8 cellular contexts compared by ENCODE assay signal in genomic region chr16:56332464-56333079, GRCh38.
DNase-seq lines count a peak whose midpoint lies in the region; ATAC-seq and TF ChIP-seq lines count a peak whose summit lies in the region.

No MANE protein-coding gene starts in this region.

- no peak overlapping the region for H3K23ac ChIP-seq in IMR-90 (ENCODE audit: low read depth, low read length)

- peak; percentile 52 for TF ChIP-seq RAD21 in IMR-90 (IDR thresholded peaks at IDR 0.05; ENCODE audit: low read length)

- no peak overlapping the region for H3K4me3 Mint-ChIP-seq in CD8-positive, alpha-beta T cell

- TF ChIP-seq POLR2A in IMR-90 (IDR thresholded peaks at IDR 0.05; ENCODE audit: low read depth, low read length) = no peak

- H2BK120ac ChIP-seq in IMR-90 (ENCODE audit: low read depth, low read length) = no peak overlapping the region

- no peak overlapping the region for H2BK15ac ChIP-seq in IMR-90 (ENCODE audit: low read depth, low read length)

- no peak overlapping the region for H3K4ac ChIP-seq in IMR-90 (ENCODE audit: low read depth, low read length)

- H3K27ac ChIP-seq in IMR-90 (ENCODE audit: insufficient read depth, low read length) (no peak overlapping the region), left lung (no peak overlapping the region)
- no peak overlapping the region for H3K27ac ChIP-seq in CD8-positive, alpha-beta T cell (ENCODE audit: low read depth, low read length)

- peak overlapping the region; percentile 82 for H2AK9ac ChIP-seq in IMR-90 (replicated peaks; ENCODE audit: low read depth, low read length, poor library complexity)

- H3K27me3 Mint-ChIP-seq in CD8-positive, alpha-beta T cell (ENCODE audit: low read depth) = no peaks in the 10 kb centered on the region

- H2AK5ac ChIP-seq in IMR-90 (ENCODE audit: low read depth, low read length) = no peak overlapping the region

- H3K36me3 ChIP-seq in IMR-90 (ENCODE audit: control insufficient read depth, insufficient read depth, low read length) (no peaks in the 10 kb centered on the region), left lung (no peaks in the 10 kb centered on the region)
- no peaks in the 10 kb centered on the region for H3K36me3 ChIP-seq in CD8-positive, alpha-beta T cell (ENCODE audit: insufficient read depth, low read length)

- no peaks in the 10 kb centered on the region for H3K36me3 Mint-ChIP-seq in CD8-positive, alpha-beta T cell

- no peaks in the 10 kb centered on the region for H3K4me1 Mint-ChIP-seq in CD8-positive, alpha-beta T cell (ENCODE audit: low read depth)

- H3K9me3 Mint-ChIP-seq in CD8-positive, alpha-beta T cell = no peaks in the 10 kb centered on the region

- no peak overlapping the region for H3K56ac ChIP-seq in IMR-90 (ENCODE audit: extremely low read depth, insufficient read depth, low read length)

- no peaks in the 10 kb centered on the region; the same call in 1 of the 2 replicates for H3K9me1 ChIP-seq in IMR-90 (ENCODE audit: insufficient read depth, low read length)

- TF ChIP-seq CTCF in IMR-90 (conservative IDR thresholded peaks at IDR 0.05; ENCODE audit: low read depth, low read length) (peak; percentile 47), cardiac fibroblast (IDR thresholded peaks at IDR 0.05; ENCODE audit: low read depth, low read length) (peak; percentile 51), left lung (IDR thresholded peaks at IDR 0.05) (no peak)
- no peak for TF ChIP-seq CTCF in CD8-positive, alpha-beta T cell (IDR thresholded peaks at IDR 0.05)

- no peak overlapping the region for H4K5ac ChIP-seq in IMR-90 (ENCODE audit: low read depth, low read length)

- no peaks in the 10 kb centered on the region for H4K20me1 ChIP-seq in IMR-90 (ENCODE audit: insufficient read depth, low read length)

- H3K14ac ChIP-seq in IMR-90 (replicated peaks; ENCODE audit: low read depth, low read length) = no peak overlapping the region

- H3K4me2 ChIP-seq in IMR-90 (ENCODE audit: low read depth, low read length) = no peak overlapping the region

- H3K4me1 ChIP-seq in IMR-90 (ENCODE audit: control insufficient read depth, insufficient read depth, low read length) (no peaks in the 10 kb centered on the region), left lung (no peaks in the 10 kb centered on the region)
- no peaks in the 10 kb centered on the region for H3K4me1 ChIP-seq in CD8-positive, alpha-beta T cell (ENCODE audit: insufficient read depth, low read length)

- POLR2A ChIA-PET in IMR-90 (lab: Charles Lee; ENCODE audit: unreplicated experiment) = interaction anchor here (0.6 kb wide), 1 partner anchor 23 kb away, joined by 3 read pairs; no protein-coding TSS in a partner anchor
- POLR2A ChIA-PET in CD8-positive, alpha-beta T cell (lab: Charles Lee) = no interaction called here

- H3K9ac ChIP-seq in IMR-90 (ENCODE audit: low read depth, low read length) = no peak overlapping the region

- H2AFZ ChIP-seq in IMR-90 (replicated peaks; ENCODE audit: low read length, poor library complexity) = peak overlapping the region; percentile 79

- no peak overlapping the region for H3K4me3 ChIP-seq in IMR-90 (ENCODE audit: insufficient read depth, low read depth, low read length)
- no peak overlapping the region for H3K4me3 ChIP-seq in cardiac fibroblast (replicated peaks in 1 of 2; ENCODE audit: low read depth in 2 of 2, low read length in 2 of 2)
- no peak overlapping the region for H3K4me3 ChIP-seq in left lung
- H3K4me3 ChIP-seq in CD8-positive, alpha-beta T cell (ENCODE audit: low read depth, low read length) = no peak overlapping the region

- DNase-seq in C1 segment of cervical spinal cord (lab: John Stamatoyannopoulos, UW) = peak in 11 of 14 donors; percentile 14 to 72 (median 45)
- DNase-seq in IMR-90 = peak; percentile 45
- peak; percentile 67 to 68 for DNase-seq in cardiac fibroblast (ENCODE audit: low read depth in 2 of 2)
- peak in 1 of 2 donors; percentile 81 for DNase-seq in left lung
- DNase-seq in cerebellum (ENCODE audit: low spot score) = no peak
- no peak for DNase-seq in CD8-positive, alpha-beta T cell
- no peak for DNase-seq in NCI-H2107 (lab: John Stamatoyannopoulos, UW)

- H3K9me3 ChIP-seq in IMR-90 (ENCODE audit: control insufficient read depth, insufficient read depth, low read length) (no peaks in the 10 kb centered on the region), left lung (no peaks in the 10 kb centered on the region)
- no peaks in the 10 kb centered on the region for H3K9me3 ChIP-seq in CD8-positive, alpha-beta T cell (ENCODE audit: low read length)

- CTCF ChIA-PET in IMR-90 (lab: Yijun Ruan, JAX) = interaction anchor here (1.6 to 1.9 kb wide), 2 partner anchors 24 to 369 kb away, joined by 3 to 7 read pairs; no protein-coding TSS in a partner anchor
- CTCF ChIA-PET in CD8-positive, alpha-beta T cell (lab: Charles Lee) = interaction anchor here (6.5 kb wide), 1 partner anchor 14 kb away, joined by 35 read pairs; no protein-coding TSS in a partner anchor

- ATAC-seq in IMR-90 (ENCODE audit: low read depth) (peak; percentile 93), left lung (peak; percentile 85), HG03442 (IDR thresholded peaks at IDR 0.05; ENCODE audit: unreplicated experiment) (no peak)
- ATAC-seq in CD8-positive, alpha-beta T cell = no peak

- dilution Hi-C loops in IMR-90 (cut with HindIII; ENCODE audit: low sequenced_read_pairs, unreplicated experiment) = no loop called here

- H3K27me3 ChIP-seq in IMR-90 (ENCODE audit: control insufficient read depth, insufficient read depth, low read length) (peaks cover 2% of the 10 kb centered on the region; the same call in 1 of the 2 replicates), left lung (no peaks in the 10 kb centered on the region)
- H3K27me3 ChIP-seq in CD8-positive, alpha-beta T cell (ENCODE audit: insufficient read depth, low read length) = no peaks in the 10 kb centered on the region

- H3K27ac Mint-ChIP-seq in CD8-positive, alpha-beta T cell = no peak overlapping the region

- H3K79me1 ChIP-seq in IMR-90 (ENCODE audit: low read depth in 1 of 2, low read length in 2 of 2) = no peaks in the 10 kb centered on the region

- H2BK5ac ChIP-seq in IMR-90 (ENCODE audit: low read depth, low read length, poor library complexity, severe bottlenecking) = no peak overlapping the region

- H2BK20ac ChIP-seq in IMR-90 (ENCODE audit: low read depth, low read length) = no peak overlapping the region

- intact Hi-C loops in IMR-90 (cut with micrococcal nuclease) (loop anchor here (1.0 kb wide), 3 partner anchors 24 to 370 kb away; no protein-coding TSS in a partner anchor), left lung (cut with DNase I) (no loop called here)
- intact Hi-C loops in CD8-positive, alpha-beta T cell (cut with DNase I, micrococcal nuclease) = no loop called here

- WGBS in IMR-90 (ENCODE audit: extremely low coverage in 2 of 2, insufficient read length in 1 of 2), 2 experiments = 80% methylated on average over 1 of the region's 16 CpGs; no CpG with 5 or more reads in 1 of the 2 experiments

- H3K18ac ChIP-seq in IMR-90 (ENCODE audit: low read depth, low read length) = no peak overlapping the region

- BruUV-seq in IMR-90 (replicated peaks; lab: Mats Ljungman, UMichigan) = no TSS peak

- no peak overlapping the region for H4K8ac ChIP-seq in IMR-90 (ENCODE audit: low read depth in 2 of 2, low read length in 2 of 2)

- no peak overlapping the region for H4K91ac ChIP-seq in IMR-90 (ENCODE audit: insufficient read depth, low read depth, low read length)

- in situ Hi-C loops in IMR-90 (cut with MboI; ENCODE audit: low sequenced_read_pairs) = no loop called here

TF ChIP-seq in IMR-90, 13 proteins besides CTCF, POLR2A, EP300 and RAD21:
- TF ChIP-seq NFE2L2 (IDR thresholded peaks at IDR 0.05; ENCODE audit: low read depth, low read length) (no peak), CHD1 (IDR thresholded peaks at IDR 0.05; ENCODE audit: low read depth, low read length) (no peak), MXI1 (IDR thresholded peaks at IDR 0.05; ENCODE audit: borderline replicate concordance, low read depth, low read length) (no peak), BHLHE40 (IDR thresholded peaks at IDR 0.05; ENCODE audit: low read depth, low read length) (no peak), SMC3 (IDR thresholded peaks at IDR 0.05; ENCODE audit: low read depth, low read length) (peak; percentile 46)
- TF ChIP-seq, protein P1, sequence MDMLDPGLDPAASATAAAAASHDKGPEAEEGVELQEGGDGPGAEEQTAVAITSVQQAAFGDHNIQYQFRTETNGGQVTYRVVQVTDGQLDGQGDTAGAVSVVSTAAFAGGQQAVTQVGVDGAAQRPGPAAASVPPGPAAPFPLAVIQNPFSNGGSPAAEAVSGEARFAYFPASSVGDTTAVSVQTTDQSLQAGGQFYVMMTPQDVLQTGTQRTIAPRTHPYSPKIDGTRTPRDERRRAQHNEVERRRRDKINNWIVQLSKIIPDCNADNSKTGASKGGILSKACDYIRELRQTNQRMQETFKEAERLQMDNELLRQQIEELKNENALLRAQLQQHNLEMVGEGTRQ (IDR thresholded peaks at IDR 0.05; ENCODE audit: low read depth, low read length) = no peak
- TF ChIP-seq, protein P2, sequence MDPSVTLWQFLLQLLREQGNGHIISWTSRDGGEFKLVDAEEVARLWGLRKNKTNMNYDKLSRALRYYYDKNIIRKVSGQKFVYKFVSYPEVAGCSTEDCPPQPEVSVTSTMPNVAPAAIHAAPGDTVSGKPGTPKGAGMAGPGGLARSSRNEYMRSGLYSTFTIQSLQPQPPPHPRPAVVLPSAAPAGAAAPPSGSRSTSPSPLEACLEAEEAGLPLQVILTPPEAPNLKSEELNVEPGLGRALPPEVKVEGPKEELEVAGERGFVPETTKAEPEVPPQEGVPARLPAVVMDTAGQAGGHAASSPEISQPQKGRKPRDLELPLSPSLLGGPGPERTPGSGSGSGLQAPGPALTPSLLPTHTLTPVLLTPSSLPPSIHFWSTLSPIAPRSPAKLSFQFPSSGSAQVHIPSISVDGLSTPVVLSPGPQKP (IDR thresholded peaks at IDR 0.05; ENCODE audit: borderline replicate concordance, low read depth, low read length) = no peak

Comparison
In these comparisons a context has a peak if more than half of its experiments do, and no peak if none do; other contexts are left out.
1. DNase-seq: peak in C1 segment of cervical spinal cord (11 of 14), IMR-90 (single experiment) and cardiac fibroblast (2 of 2); none in cerebellum (single experiment), CD8-positive, alpha-beta T cell (0 of 7) and NCI-H2107 (single experiment).
2. ATAC-seq: peak in IMR-90 (single experiment) and left lung (single experiment); none in CD8-positive, alpha-beta T cell (single experiment) and HG03442 (single experiment).
3. CTCF ChIP-seq: peak in IMR-90 (single experiment) and cardiac fibroblast (single experiment); none in left lung (0 of 2) and CD8-positive, alpha-beta T cell (single experiment).